Comparison of ENCODE assay signal across 18 cellular contexts in the genomic region with DNA sequence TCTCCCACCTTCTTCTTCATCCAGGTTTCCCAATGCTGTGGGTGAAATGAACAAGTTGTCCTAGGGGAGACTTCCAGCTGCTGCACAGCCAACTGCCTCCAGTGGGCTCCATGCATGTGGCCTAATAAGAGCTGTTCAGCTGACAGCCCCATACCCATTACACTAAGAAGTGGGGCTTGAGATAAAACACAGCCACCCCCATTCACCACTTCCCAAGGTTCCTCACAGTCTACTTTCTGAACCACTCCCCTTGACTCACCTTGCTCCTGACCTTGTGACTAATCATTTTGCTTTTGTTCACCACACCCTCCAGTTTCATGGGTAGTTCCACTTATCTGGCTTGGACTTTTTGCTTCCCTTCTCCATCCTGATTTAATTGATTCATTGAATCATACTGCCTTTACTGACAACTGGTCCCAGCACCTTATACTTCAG.
A peak's percentile ranks its signal among the peaks of the same experiment; 100 is the strongest.
DNase-seq lines count a peak whose midpoint lies in the region; ATAC-seq and TF ChIP-seq lines count a peak whose summit lies in the region.
"Had no signal": no experiment of that assay in that cellular context is flagged by ENCODE, and none has a peak within 500 bp of the region (broad histone marks: within the 10 kb centered on the region; RNA-seq: fewer than 3 reads in every experiment).

No MANE protein-coding gene starts in this region.

- peaks cover 21% of the 10 kb centered on the region for H3K4me1 Mint-ChIP-seq in activated naive CD4-positive, alpha-beta T cell treated with anti-CD3 and anti-CD28 coated beads for 36 hours (ENCODE audit: low read depth)
- peaks cover 63% of the 10 kb centered on the region for H3K4me1 Mint-ChIP-seq in stimulated activated naive CD8-positive, alpha-beta T cell treated with anti-CD3 and anti-CD28 coated beads, Interleukin-15, amount 100 ng/mL, for 72 hours
- peaks cover 41% of the 10 kb centered on the region for H3K4me1 Mint-ChIP-seq in activated naive CD8-positive, alpha-beta T cell treated with anti-CD3 and anti-CD28 coated beads for 36 hours

- CTCF ChIA-PET in activated naive CD4-positive, alpha-beta T cell treated with anti-CD3 and anti-CD28 coated beads for 36 hours (lab: Charles Lee) = interaction anchor here (2.3 kb wide), 1 partner anchor 31 kb away, joined by 5 read pairs; no protein-coding TSS in a partner anchor
- CTCF ChIA-PET in Panc1 (lab: Charles Lee) = interaction anchor here (0.7 kb wide), 1 partner anchor 115 kb away, joined by 4 read pairs; no protein-coding TSS in a partner anchor

- H3K27me3 Mint-ChIP-seq in activated naive CD4-positive, alpha-beta T cell treated with anti-CD3 and anti-CD28 coated beads for 36 hours (ENCODE audit: low read depth) = no peaks in the 10 kb centered on the region
- no peaks in the 10 kb centered on the region for H3K27me3 Mint-ChIP-seq in stimulated activated naive CD8-positive, alpha-beta T cell treated with anti-CD3 and anti-CD28 coated beads, Interleukin-15, amount 100 ng/mL, for 72 hours
- H3K27me3 Mint-ChIP-seq in activated naive CD8-positive, alpha-beta T cell treated with anti-CD3 and anti-CD28 coated beads for 36 hours = peaks cover 7% of the 10 kb centered on the region

- H3K27ac ChIP-seq in Panc1 (ENCODE audit: low read length) (peak overlapping the region; percentile 3; the same call in 1 of the 2 replicates), epithelial cell of prostate (peak overlapping the region; percentile 50)
- H3K27ac ChIP-seq: upper lobe of right lung had no signal

- no TSS peak for BruUV-seq in Panc1 (replicated peaks; lab: Mats Ljungman, UMichigan)

- no peaks in the 10 kb centered on the region for H3K4me1 ChIP-seq in Panc1 (ENCODE audit: control insufficient read depth, insufficient read depth, low read length)

- in situ Hi-C loops in Panc1 (cut with HindIII; ENCODE audit: low pct_unique_long_range_greater_than_20kb, low sequenced_read_pairs) = no loop called here

- no peaks in the 10 kb centered on the region for H3K9me3 ChIP-seq in Panc1 (ENCODE audit: control insufficient read depth, insufficient read depth, low read depth, low read length)
- H3K9me3 ChIP-seq: upper lobe of right lung had no signal

- H3K4me3 Mint-ChIP-seq in activated naive CD4-positive, alpha-beta T cell treated with anti-CD3 and anti-CD28 coated beads for 36 hours = no peak overlapping the region
- H3K4me3 Mint-ChIP-seq in stimulated activated naive CD8-positive, alpha-beta T cell treated with anti-CD3 and anti-CD28 coated beads, Interleukin-15, amount 100 ng/mL, for 72 hours = no peak overlapping the region
- H3K4me3 Mint-ChIP-seq in activated naive CD8-positive, alpha-beta T cell treated with anti-CD3 and anti-CD28 coated beads for 36 hours = no peak overlapping the region
- H3K4me3 Mint-ChIP-seq: H9; T-helper 1 cell treated with Interleukin-12 subunit alpha and Interleukin-12 subunit beta and Interleukin-4 antibody, amounts not matched to agents 30 μg/mL and 1 μg/mL, for 36 hours had no signal

- TF ChIP-seq CTCF in Panc1 (IDR thresholded peaks at IDR 0.05) = no peak

- no peaks in the 10 kb centered on the region for H3K36me3 ChIP-seq in Panc1 (ENCODE audit: control insufficient read depth, insufficient read depth, low read length)
- H3K36me3 ChIP-seq: upper lobe of right lung had no signal

- intact Hi-C loops in activated naive CD4-positive, alpha-beta T cell treated with anti-CD3 and anti-CD28 coated beads for 36 hours (cut with micrococcal nuclease) = no loop called here
- intact Hi-C loops in Panc1 (cut with micrococcal nuclease; ENCODE audit: unreplicated experiment) = no loop called here

- POLR2A ChIA-PET in Panc1 (lab: Charles Lee) = no interaction called here

- no peak overlapping the region for H3K4me3 ChIP-seq in Panc1 (ENCODE audit: low read depth in 2 of 2, low read length in 2 of 2)
- H3K4me3 ChIP-seq: upper lobe of right lung had no signal

- H3K27ac Mint-ChIP-seq in activated naive CD4-positive, alpha-beta T cell treated with anti-CD3 and anti-CD28 coated beads, Interleukin-2, amount 50 U/mL, for 72 hours = no peak overlapping the region
- no peak overlapping the region for H3K27ac Mint-ChIP-seq in activated naive CD4-positive, alpha-beta T cell treated with anti-CD3 and anti-CD28 coated beads for 36 hours
- no peak overlapping the region for H3K27ac Mint-ChIP-seq in stimulated activated naive CD8-positive, alpha-beta T cell treated with anti-CD3 and anti-CD28 coated beads, Interleukin-15, amount 100 ng/mL, for 72 hours
- no peak overlapping the region for H3K27ac Mint-ChIP-seq in activated naive CD8-positive, alpha-beta T cell treated with anti-CD3 and anti-CD28 coated beads for 36 hours
- H3K27ac Mint-ChIP-seq: H9; T-helper 1 cell treated with Interleukin-12 subunit alpha and Interleukin-12 subunit beta and Interleukin-4 antibody, amounts not matched to agents 30 μg/mL and 1 μg/mL, for 36 hours had no signal

- no peaks in the 10 kb centered on the region for H3K36me3 Mint-ChIP-seq in activated naive CD4-positive, alpha-beta T cell treated with anti-CD3 and anti-CD28 coated beads, Interleukin-2, amount 50 U/mL, for 72 hours
- no peaks in the 10 kb centered on the region for H3K36me3 Mint-ChIP-seq in activated naive CD4-positive, alpha-beta T cell treated with anti-CD3 and anti-CD28 coated beads for 36 hours (ENCODE audit: low read depth)
- H3K36me3 Mint-ChIP-seq in activated naive CD8-positive, alpha-beta T cell treated with anti-CD3 and anti-CD28 coated beads for 36 hours = no peaks in the 10 kb centered on the region

- H3K27me3 ChIP-seq in Panc1 (ENCODE audit: control insufficient read depth, insufficient read depth, low read length) = no peaks in the 10 kb centered on the region
- H3K27me3 ChIP-seq: upper lobe of right lung had no signal

- peak; percentile 56 to 64 for ATAC-seq in activated naive CD4-positive, alpha-beta T cell treated with anti-CD3 and anti-CD28 coated beads, Interleukin-2, amount 50 U/mL, for 72 hours
- no peak for ATAC-seq in Panc1
- ATAC-seq in stimulated activated naive CD8-positive, alpha-beta T cell treated with anti-CD3 and anti-CD28 coated beads, Interleukin-15, amount 100 ng/mL, for 72 hours = peak; percentile 58
- ATAC-seq: HepG2, upper lobe of right lung had no signal

- peaks cover 0 to 4% of the 10 kb centered on the region in 2 donors for H3K9me3 Mint-ChIP-seq in activated naive CD4-positive, alpha-beta T cell treated with anti-CD3 and anti-CD28 coated beads, Interleukin-2, amount 50 U/mL, for 72 hours
- no peaks in the 10 kb centered on the region for H3K9me3 Mint-ChIP-seq in activated naive CD4-positive, alpha-beta T cell treated with anti-CD3 and anti-CD28 coated beads for 36 hours
- peaks cover 0 to 7% of the 10 kb centered on the region in 2 donors for H3K9me3 Mint-ChIP-seq in stimulated activated naive CD8-positive, alpha-beta T cell treated with anti-CD3 and anti-CD28 coated beads, Interleukin-15, amount 100 ng/mL, for 72 hours
- no peaks in the 10 kb centered on the region for H3K9me3 Mint-ChIP-seq in activated naive CD8-positive, alpha-beta T cell treated with anti-CD3 and anti-CD28 coated beads for 36 hours
- H3K9me3 Mint-ChIP-seq: H9 had no signal

- DNase-seq in activated naive CD4-positive, alpha-beta T cell treated with anti-CD3 and anti-CD28 coated beads, Interleukin-2, amount 50 U/mL, for 72 hours (ENCODE audit: low spot score in 2 of 2) = peak in 1 of 2 donors; percentile 12
- no peak for DNase-seq in activated naive CD4-positive, alpha-beta T cell treated with anti-CD3 and anti-CD28 coated beads for 36 hours
- DNase-seq in Panc1 (ENCODE audit: low read depth, low spot score) (no peak), epithelial cell of prostate (ENCODE audit: low read depth, low spot score) (peak; percentile 88), GM19238 (ENCODE audit: insufficient read length, low spot score) (no peak), germinal center (ENCODE audit: low spot score) (no peak)
- DNase-seq in stimulated activated naive CD8-positive, alpha-beta T cell treated with anti-CD3 and anti-CD28 coated beads, Interleukin-15, amount 100 ng/mL, for 72 hours = no peak
- no peak for DNase-seq in activated naive CD8-positive, alpha-beta T cell treated with anti-CD3 and anti-CD28 coated beads for 36 hours
- DNase-seq: activated CD4-positive, alpha-beta T cell treated with anti-CD3 and anti-CD28 coated beads for 1 hour; H9; NCI-H1092 treated with DMSO at 0.1 percent for 48 hours; NCI-H82; nucleus accumbens; Right ventricle myocardium superior; stimulated activated naive CD4-positive, alpha-beta T cell; upper lobe of right lung had no signal
